23 cellular contexts compared by ENCODE assay signal in the genomic region with DNA sequence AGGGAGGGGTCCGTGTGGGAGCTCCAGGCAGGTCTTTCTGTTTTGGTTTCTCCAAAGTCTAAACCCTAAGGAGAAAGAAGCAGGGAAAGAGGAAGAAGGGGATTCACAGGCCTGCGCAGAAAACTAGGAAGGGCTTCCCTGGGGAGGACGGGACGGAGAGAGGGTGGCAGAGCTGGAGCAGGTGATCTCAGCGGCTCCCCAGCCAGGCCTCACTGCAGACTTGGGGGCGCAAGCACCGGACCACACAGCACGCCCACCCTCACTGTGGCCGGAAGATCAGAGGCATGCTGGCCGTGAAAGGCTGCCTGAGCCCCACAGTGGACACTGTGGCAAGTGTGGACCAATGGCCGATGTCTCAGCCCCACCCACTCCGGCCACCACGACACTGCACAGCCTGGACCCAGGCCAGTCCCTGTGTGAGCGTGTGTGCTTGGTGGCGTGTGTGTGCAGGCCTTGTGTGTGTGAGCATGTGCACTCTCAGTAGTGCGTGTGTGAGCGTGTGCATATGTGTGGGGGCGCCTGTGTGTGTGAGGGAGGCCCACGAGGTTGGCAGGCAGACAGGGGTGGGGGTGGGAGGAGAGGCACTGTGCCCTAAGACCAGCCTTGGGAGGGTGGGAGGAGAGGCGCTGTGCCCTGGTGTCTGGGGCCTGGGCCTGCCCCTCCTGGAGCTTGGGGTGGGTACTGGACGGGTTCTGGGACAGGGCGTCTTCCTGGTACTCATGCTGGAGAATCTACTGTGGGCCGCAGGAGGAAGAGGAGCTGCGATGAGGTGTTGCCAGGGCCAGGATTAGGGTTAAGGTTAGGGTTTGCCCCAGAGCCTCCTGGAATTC. TPM values are rescaled to one million over a fixed set of nuclear protein-coding genes. Genes with fewer than 3 reads are reported as not detected.
DNase-seq lines count a peak whose midpoint lies in the region; ATAC-seq and TF ChIP-seq lines count a peak whose summit lies in the region.
"Had no signal": no experiment of that assay in that cellular context is flagged by ENCODE, and none has a peak within 500 bp of the region (broad histone marks: within the 10 kb centered on the region; RNA-seq: fewer than 3 reads in every experiment).

No MANE protein-coding gene starts in this region.

- no peak for DNase-seq in MM.1S
- DNase-seq in left colon: no peak
- DNase-seq in aorta: peak; percentile 41 to 60
- DNase-seq in ureter (ENCODE audit: low spot score): no peak
- no peak for DNase-seq in activated CD8-positive, alpha-beta memory T cell treated with anti-CD3 and anti-CD28 coated beads, Interleukin-2, amount 50 U/mL, for 4 hours
- DNase-seq: AML-193, DMS 273 treated with DMSO at 0.1 percent for 48 hours, EL, GDM1, H7, IMR-90, KG1, NCI-H1048, NCI-H1694, NCI-H2029 treated with DMSO at 0.1 percent for 48 hours, NCI-H2227 treated with DMSO at 0.1 percent for 48 hours, SIG-M5 had no signal

- no peak overlapping the region for H3K4me3 ChIP-seq in BLaER1 treated with 17β-estradiol and CSF1 and Interleukin-3, amounts not matched to agents 10 nM and 100 nM
- H3K4me3 ChIP-seq in MM.1S (ENCODE audit: low read length) (no peak overlapping the region), aorta (ENCODE audit: low read length in 2 of 2) (no peak overlapping the region)
- H3K4me3 ChIP-seq: A549, GM12878, SK-N-MC had no signal

- peaks cover 0 to 74% (median 32%) of the 10 kb centered on the region in 11 experiments; a peak in 18 of 22 replicates for H4K20me1 ChIP-seq in BLaER1 treated with 17β-estradiol and CSF1 and Interleukin-3, amounts not matched to agents 10 nM and 100 nM
- H4K20me1 ChIP-seq in MM.1S (ENCODE audit: insufficient read depth, low read length): no peaks in the 10 kb centered on the region

- H3K9me3 ChIP-seq in BLaER1 treated with 17β-estradiol and CSF1 and Interleukin-3, amounts not matched to agents 10 nM and 100 nM (replicated peaks in 1 of 11): no peaks in the 10 kb centered on the region
- H3K9me3 ChIP-seq in MM.1S (replicated peaks; ENCODE audit: insufficient read depth, low read length): no peaks in the 10 kb centered on the region
- H3K9me3 ChIP-seq in aorta (ENCODE audit: control insufficient read depth, low read length): no peaks in the 10 kb centered on the region
- H3K9me3 ChIP-seq: A549 had no signal

- H2AFZ ChIP-seq in MM.1S (ENCODE audit: low read length): no peak overlapping the region

- peaks cover 15 to 73% (median 36%) of the 10 kb centered on the region in 11 experiments; a peak in 21 of 22 replicates for H3K27me3 ChIP-seq in BLaER1 treated with 17β-estradiol and CSF1 and Interleukin-3, amounts not matched to agents 10 nM and 100 nM
- H3K27me3 ChIP-seq in MM.1S (replicated peaks; ENCODE audit: insufficient read depth, low read length): no peaks in the 10 kb centered on the region
- no peaks in the 10 kb centered on the region for H3K27me3 ChIP-seq in aorta (ENCODE audit: control insufficient read depth in 1 of 2, insufficient read depth in 2 of 2, low read length in 1 of 2)

- no peak overlapping the region for H3K27ac ChIP-seq in BLaER1 treated with 17β-estradiol and CSF1 and Interleukin-3, amounts not matched to agents 10 nM and 100 nM
- peak overlapping the region; percentile 76; the same call in 1 of the 2 replicates for H3K27ac ChIP-seq in MM.1S (ENCODE audit: low read length)
- H3K27ac ChIP-seq in aorta (ENCODE audit: low read depth in 1 of 2, low read length in 2 of 2): no peak overlapping the region
- H3K27ac ChIP-seq: A549, SK-N-MC had no signal

- H3K4me1 ChIP-seq in BLaER1 treated with 17β-estradiol and CSF1 and Interleukin-3, amounts not matched to agents 10 nM and 100 nM: peaks cover 48 to 71% (median 56%) of the 10 kb centered on the region in 10 experiments
- H3K4me1 ChIP-seq in MM.1S (ENCODE audit: low read length) (peaks cover 43% of the 10 kb centered on the region), aorta (ENCODE audit: control insufficient read depth in 1 of 2, insufficient read depth in 2 of 2, low read length in 2 of 2) (no peaks in the 10 kb centered on the region)

- no peaks in the 10 kb centered on the region for H3K36me3 ChIP-seq in BLaER1 treated with 17β-estradiol and CSF1 and Interleukin-3, amounts not matched to agents 10 nM and 100 nM
- H3K36me3 ChIP-seq in MM.1S (replicated peaks; ENCODE audit: insufficient read depth, low read length) (no peaks in the 10 kb centered on the region), aorta (ENCODE audit: control insufficient read depth in 1 of 2, insufficient read depth in 2 of 2, low read length in 1 of 2) (no peaks in the 10 kb centered on the region)

- peak overlapping the region; percentile 66 to 97 (median 89); a peak in 21 of 22 replicates for H3K4me2 ChIP-seq in BLaER1 treated with 17β-estradiol and CSF1 and Interleukin-3, amounts not matched to agents 10 nM and 100 nM
- no peak overlapping the region; the same call in 1 of the 2 replicates for H3K4me2 ChIP-seq in MM.1S (ENCODE audit: low read depth, low read length)
- H3K4me2 ChIP-seq: A549 had no signal

- peaks cover 13% of the 10 kb centered on the region for H3F3A ChIP-seq in MM.1S (ENCODE audit: insufficient read depth, low read length)

- intact Hi-C loops in left colon (cut with DNase I, micrococcal nuclease) (no loop called here), aorta (cut with DNase I) (no loop called here)

- ATAC-seq in left colon (peak; percentile 2), aorta (ENCODE audit: low FRiP score) (no peak), GM21529 (IDR thresholded peaks at IDR 0.05; ENCODE audit: unreplicated experiment) (no peak)
- ATAC-seq: A549, GM12878 had no signal

- no peaks in the 10 kb centered on the region for H3K9me2 ChIP-seq in MM.1S (replicated peaks; ENCODE audit: insufficient read depth, low read length)

- 87% methylated on average over 21 to 24 of the region's 24 CpGs for WGBS in aorta, 2 donors

- no peak for TF ChIP-seq CTCF in MM.1S (IDR thresholded peaks at IDR 0.05; ENCODE audit: low read length)

- no peaks in the 10 kb centered on the region for H3K79me2 ChIP-seq in MM.1S (ENCODE audit: low read length)

- H3K9ac ChIP-seq in BLaER1 treated with 17β-estradiol and CSF1 and Interleukin-3, amounts not matched to agents 10 nM and 100 nM: no peak overlapping the region; a peak in 1 of 22 replicates
- H3K9ac ChIP-seq in MM.1S (ENCODE audit: low read length): no peak overlapping the region

RNA-seq across cellular contexts. Expression of a gene that starts 15.4 kb away (rescaled TPM):
- 1 to 10 TPM; 1.9 to 2.4 TPM for total RNA-seq in left colon
- 10 to 100 TPM; 36.6 to 67.3 TPM for total RNA-seq in aorta
- polyA plus RNA-seq in aorta: 1 to 10 TPM in 1 of 2 donors, under 1 TPM in 1; 0.63 to 4.3 TPM
- total RNA-seq in ureter: 20.6 TPM
- polyA plus RNA-seq: CD8-positive, alpha-beta memory T cell had no signal

Comparison
In these comparisons a context has a peak if more than half of its experiments do, and no peak if none do; other contexts are left out.
1. DNase-seq: peak in aorta (2 of 2); none in MM.1S (single experiment), left colon (0 of 2), ureter (single experiment) and activated CD8-positive, alpha-beta memory T cell treated with anti-CD3 and anti-CD28 coated beads, Interleukin-2, amount 50 U/mL, for 4 hours (single experiment).